In genomic region chr17:80425835-80426426, GRCh38 we compare ENCODE assay signal across 19 cellular contexts. TPM values are rescaled to one million over a fixed set of nuclear protein-coding genes. Genes with fewer than 3 reads are reported as not detected.
A peak's percentile ranks its signal among the peaks of the same experiment; 100 is the strongest.
DNase-seq lines count a peak whose midpoint lies in the region; ATAC-seq and TF ChIP-seq lines count a peak whose summit lies in the region.
"Had no signal": no experiment of that assay in that cellular context is flagged by ENCODE, and none has a peak within 500 bp of the region (broad histone marks: within the 10 kb centered on the region; RNA-seq: fewer than 3 reads in every experiment).

No MANE protein-coding gene starts in this region.

- H3K27ac Mint-ChIP-seq in chondrocyte (ENCODE audit: unreplicated experiment) (no peak overlapping the region), nephron progenitor cell (peak overlapping the region; percentile 51)
- H3K27ac Mint-ChIP-seq in CD8-positive, alpha-beta memory T cell = peak overlapping the region in 4 of 8 donors; percentile 67 to 82 (median 68)
- H3K27ac Mint-ChIP-seq: GM23338 had no signal

- TF ChIP-seq CTCF in HEK293 (tag by site-specific recombination; IDR thresholded peaks at IDR 0.05) (no peak), chondrocyte (IDR thresholded peaks at IDR 0.05) (no peak), nephron progenitor cell (IDR thresholded peaks at IDR 0.05) (no peak)

- DNase-seq in chondrocyte (ENCODE audit: low spot score) (peak; percentile 68), nephron progenitor cell (no peak), GF-D8 (lab: John Stamatoyannopoulos, UW) (no peak)
- DNase-seq in CD8-positive, alpha-beta memory T cell = no peak
- DNase-seq: ACHN; AML-193; CD4-positive, alpha-beta memory T cell; DMS79; NCI-H1436; NCI-H2029 treated with DMSO at 0.1 percent for 48 hours; NCI-H2171 treated with DMSO at 0.1 percent for 48 hours; NCI-H748 treated with DMSO at 0.1 percent for 48 hours had no signal

- H3K9me3 Mint-ChIP-seq in chondrocyte (ENCODE audit: low read depth) (no peaks in the 10 kb centered on the region), nephron progenitor cell (no peaks in the 10 kb centered on the region)
- H3K9me3 Mint-ChIP-seq in CD8-positive, alpha-beta memory T cell = no peaks in the 10 kb centered on the region
- H3K9me3 Mint-ChIP-seq: GM23338 had no signal

- peak overlapping the region; percentile 28; the same call in 1 of the 2 replicates for H3K27ac ChIP-seq in BLaER1
- H3K27ac ChIP-seq in HEK293 (ENCODE audit: extremely low read depth, low read depth, low read length) = no peak overlapping the region
- no peak overlapping the region for H3K27ac ChIP-seq in CD8-positive, alpha-beta memory T cell (ENCODE audit: low read depth, low read length)
- H3K27ac ChIP-seq: KMS-11 had no signal

- H3K27me3 Mint-ChIP-seq in chondrocyte (ENCODE audit: low read depth) = no peaks in the 10 kb centered on the region
- peaks cover 12% of the 10 kb centered on the region for H3K27me3 Mint-ChIP-seq in nephron progenitor cell (ENCODE audit: low read depth, poor library complexity)
- H3K27me3 Mint-ChIP-seq in CD8-positive, alpha-beta memory T cell = no peaks in the 10 kb centered on the region
- H3K27me3 Mint-ChIP-seq: CD4-positive, alpha-beta memory T cell had no signal

- no peak for ATAC-seq in GM18498 (IDR thresholded peaks at IDR 0.05; ENCODE audit: unreplicated experiment)
- ATAC-seq in HG02623 (IDR thresholded peaks at IDR 0.05; ENCODE audit: unreplicated experiment) = no peak
- ATAC-seq: Right ventricle myocardium inferior had no signal

- peaks cover 60% of the 10 kb centered on the region for H3K4me1 ChIP-seq in BLaER1
- no peaks in the 10 kb centered on the region for H3K4me1 ChIP-seq in HEK293 (ENCODE audit: control insufficient read depth, insufficient read depth, low read length)
- H3K4me1 ChIP-seq in CD8-positive, alpha-beta memory T cell (ENCODE audit: insufficient read depth, low read length) = peaks cover 9% of the 10 kb centered on the region

- H3K9me3 ChIP-seq in BLaER1 (no peaks in the 10 kb centered on the region), HEK293 (ENCODE audit: control insufficient read depth, insufficient read depth, low read depth, low read length) (no peaks in the 10 kb centered on the region)
- H3K9me3 ChIP-seq in CD8-positive, alpha-beta memory T cell (ENCODE audit: low read length) = no peaks in the 10 kb centered on the region

- no peak overlapping the region for H3K4me3 ChIP-seq in BLaER1
- H3K4me3 ChIP-seq in HEK293 (ENCODE audit: low read depth, low read length) = no peak overlapping the region
- no peak overlapping the region for H3K4me3 ChIP-seq in CD8-positive, alpha-beta memory T cell (ENCODE audit: low read length)
- H3K4me3 ChIP-seq: GM23338 had no signal

- peaks cover 19% of the 10 kb centered on the region for H4K20me1 ChIP-seq in BLaER1

- H3K4me1 Mint-ChIP-seq in chondrocyte (ENCODE audit: low read depth) = no peaks in the 10 kb centered on the region
- H3K4me1 Mint-ChIP-seq in nephron progenitor cell = no peaks in the 10 kb centered on the region
- peaks cover 8 to 15% (median 9%) of the 10 kb centered on the region in 3 donors for H3K4me1 Mint-ChIP-seq in CD8-positive, alpha-beta memory T cell

- POLR2A ChIA-PET in HEK293 (lab: Yijun Ruan, JAX) = no interaction called here
- POLR2A ChIA-PET in CD8-positive, alpha-beta memory T cell (lab: Charles Lee) = no interaction called here

- CTCF ChIA-PET in HEK293 (lab: Yijun Ruan, JAX) = interaction anchor here (0.6 to 1.4 kb wide), 8 partner anchors 9 to 553 kb away, joined by 3 to 6 read pairs (median 4); no protein-coding TSS in a partner anchor
- CTCF ChIA-PET in CD8-positive, alpha-beta memory T cell (lab: Charles Lee) = interaction anchor here (0.9 kb wide), 1 partner anchor 150 kb away, joined by 3 read pairs; no protein-coding TSS in a partner anchor

- H3K4me2 ChIP-seq in BLaER1 = peak overlapping the region; percentile 86
- H3K4me2 ChIP-seq: GM23338, KMS-11 had no signal

- H3K27me3 ChIP-seq in BLaER1 = no peaks in the 10 kb centered on the region
- H3K27me3 ChIP-seq in CD8-positive, alpha-beta memory T cell (ENCODE audit: insufficient read depth, low read length, poor library complexity, severe bottlenecking) = no peaks in the 10 kb centered on the region

- H3K9ac ChIP-seq in BLaER1 = no peak overlapping the region
- H3K9ac ChIP-seq: KMS-11 had no signal

- H3K36me3 Mint-ChIP-seq in chondrocyte (ENCODE audit: low read depth) = peaks cover 2% of the 10 kb centered on the region
- no peaks in the 10 kb centered on the region for H3K36me3 Mint-ChIP-seq in nephron progenitor cell (ENCODE audit: low read depth)
- H3K36me3 Mint-ChIP-seq in CD8-positive, alpha-beta memory T cell = no peaks in the 10 kb centered on the region
- H3K36me3 Mint-ChIP-seq: CD4-positive, alpha-beta memory T cell had no signal

- H3K4me3 Mint-ChIP-seq in chondrocyte (ENCODE audit: unreplicated experiment) (no peak overlapping the region), nephron progenitor cell (no peak overlapping the region)
- peak overlapping the region in 1 of 7 donors; percentile 34 for H3K4me3 Mint-ChIP-seq in CD8-positive, alpha-beta memory T cell
- H3K4me3 Mint-ChIP-seq: CD4-positive, alpha-beta memory T cell; GM23338 had no signal

- H3K36me3 ChIP-seq in BLaER1 (no peaks in the 10 kb centered on the region), HEK293 (ENCODE audit: control insufficient read depth in 2 of 2, insufficient read depth in 1 of 2, low read length in 2 of 2) (no peaks in the 10 kb centered on the region)
- H3K36me3 ChIP-seq in CD8-positive, alpha-beta memory T cell (ENCODE audit: insufficient read depth, low read length) = no peaks in the 10 kb centered on the region

TF ChIP-seq in HEK293, 187 proteins besides CTCF, POLR2A, EP300 and RAD21:
- 0 out of 2 replicates have a peak, but pooled peaks have one; percentile 1 for TF ChIP-seq ZNF600 (tag by site-specific recombination; IDR thresholded peaks at IDR 0.05)
- TF ChIP-seq ZNF692 (tag by site-specific recombination; IDR thresholded peaks at IDR 0.05) = no peak
- TF ChIP-seq YY1 (tag by site-specific recombination; IDR thresholded peaks at IDR 0.05) = no peak
- TF ChIP-seq ZNF76 (tag by site-specific recombination; IDR thresholded peaks at IDR 0.05; ENCODE audit: borderline replicate concordance, low read depth) = no peak
- no peak for TF ChIP-seq ZNF610 (tag by site-specific recombination; IDR thresholded peaks at IDR 0.05; ENCODE audit: borderline replicate concordance)
- no peak for TF ChIP-seq KLF17 (tag by site-specific recombination; IDR thresholded peaks at IDR 0.05)
- TF ChIP-seq ZFP3 (tag by site-specific recombination; IDR thresholded peaks at IDR 0.05; ENCODE audit: low read depth) = no peak
- no peak for TF ChIP-seq ZNF514 (tag by site-specific recombination; IDR thresholded peaks at IDR 0.05)

RNA-seq across cellular contexts. Expression of gene ENDOV, which starts 11.0 kb away (rescaled TPM):
- total RNA-seq in chondrocyte = 22.8 to 32.5 TPM (median 27.0 TPM) in 3 replicates
- total RNA-seq in CD8-positive, alpha-beta memory T cell = 10 to 100 TPM; 12.4 to 16.8 TPM
- polyA plus RNA-seq in CD8-positive, alpha-beta memory T cell = 8.5 TPM

RNA-seq across cellular contexts. Expression of gene NPTX1, which starts 50.5 kb away (rescaled TPM):
- total RNA-seq in chondrocyte = 16.1 to 20.3 TPM (median 16.5 TPM) in 3 replicates
- 1 to 10 TPM in 1 of 2 experiments, under 1 TPM in 1; 0.93 to 1.2 TPM for total RNA-seq in CD8-positive, alpha-beta memory T cell
- polyA plus RNA-seq in CD8-positive, alpha-beta memory T cell = not detected
- total RNA-seq: CD4-positive, alpha-beta memory T cell; Right ventricle myocardium inferior had no signal
